Comparison of ENCODE assay signal across 8 cellular contexts in the genomic region with DNA sequence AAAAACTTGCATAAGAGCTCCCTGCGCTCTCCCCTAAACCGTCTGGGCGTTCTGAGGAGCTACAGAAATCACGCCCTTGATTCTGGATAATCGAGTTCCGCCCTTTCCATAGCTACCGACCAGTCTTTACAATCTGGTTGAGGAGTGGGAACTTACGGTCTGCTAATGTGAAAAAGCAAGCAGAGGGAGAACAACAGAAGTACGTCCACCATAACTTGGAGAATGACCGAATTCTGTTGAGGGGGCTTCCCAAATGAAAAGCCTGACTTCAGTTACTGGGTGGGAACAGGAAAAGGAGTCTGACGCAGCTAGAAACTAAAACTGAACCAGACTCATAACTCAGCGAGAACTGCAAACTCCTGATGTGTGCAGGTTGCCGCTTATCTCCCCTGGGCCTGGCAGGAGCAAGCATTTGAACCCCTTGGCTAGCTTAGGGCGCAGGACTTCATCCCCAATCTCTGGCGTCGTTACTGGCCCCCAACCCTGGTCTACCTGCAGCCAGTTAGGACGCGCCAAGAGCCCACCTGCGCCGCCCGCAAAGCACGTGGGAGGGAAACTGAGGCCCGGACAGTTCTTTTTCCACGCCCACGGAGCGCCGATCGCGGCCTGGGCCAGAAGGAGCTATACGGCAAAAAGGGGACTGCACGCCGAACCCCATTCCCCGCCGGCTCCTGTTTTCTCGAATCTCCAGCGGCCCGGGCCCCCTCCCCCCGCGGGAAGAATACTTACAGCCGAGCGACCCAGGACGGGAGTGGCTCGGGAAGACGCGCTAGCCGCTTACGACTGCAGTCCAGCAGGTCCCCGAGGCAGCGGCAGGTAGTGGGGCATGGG. TPM values are rescaled to one million over a fixed set of nuclear protein-coding genes. Genes with fewer than 3 reads are reported as not detected.
DNase-seq lines count a peak whose midpoint lies in the region; ATAC-seq, FAIRE-seq and TF ChIP-seq lines count a peak whose summit lies in the region.

No MANE protein-coding gene starts in this region.

- FAIRE-seq in GM12891 (lab: Jason Lieb, UNC) (peak; percentile 79), frontal cortex (lab: Jason Lieb, UNC) (no peak)

- peaks cover 19% of the 10 kb centered on the region for H3K36me3 Mint-ChIP-seq in osteocyte (ENCODE audit: unreplicated experiment)

- peak overlapping the region; percentile 97 for H3K27ac Mint-ChIP-seq in osteocyte (ENCODE audit: unreplicated experiment)

- H3K27me3 ChIP-seq in SJSA1 (replicated peaks), result no peaks in the 10 kb centered on the region

- H3K27ac ChIP-seq in SJSA1, result peak overlapping the region; percentile 64

- no peaks in the 10 kb centered on the region for H3K9me3 Mint-ChIP-seq in osteocyte (ENCODE audit: unreplicated experiment)

- peak overlapping the region; percentile 84 for H3K4me3 Mint-ChIP-seq in osteocyte (ENCODE audit: unreplicated experiment)

- H3K36me3 ChIP-seq in SJSA1, result peaks cover 9% of the 10 kb centered on the region

- no peaks in the 10 kb centered on the region for H3K9me3 ChIP-seq in SJSA1 (replicated peaks)

- ATAC-seq in HG03066 (IDR thresholded peaks at IDR 0.05; ENCODE audit: low read depth, unreplicated experiment), result peak; percentile 32

- H3K4me1 ChIP-seq in SJSA1 (replicated peaks), result peaks cover 52% of the 10 kb centered on the region

- peaks cover 37% of the 10 kb centered on the region for H3K4me1 Mint-ChIP-seq in osteocyte (ENCODE audit: unreplicated experiment)

- peak overlapping the region; percentile 80 for H3K4me3 ChIP-seq in SJSA1

- no peaks in the 10 kb centered on the region for H3K27me3 Mint-ChIP-seq in osteocyte (ENCODE audit: unreplicated experiment)

- DNase-seq in GM12891 (ENCODE audit: insufficient read length, low spot score) (peak; percentile 20), SJSA1 (ENCODE audit: low read depth in 1 of 2, low spot score in 2 of 2) (peak; percentile 49 to 68), frontal cortex (ENCODE audit: low spot score in 2 of 2) (peak; percentile 12 to 22), osteocyte (ENCODE audit: extremely low spot score, unreplicated experiment) (no peak), UCSD-AML1 (lab: John Stamatoyannopoulos, UW; ENCODE audit: unreplicated experiment) (no peak), NCI-H2107 (lab: John Stamatoyannopoulos, UW) (no peak)
- no peak for DNase-seq in activated CD4-positive, alpha-beta T cell treated with anti-CD3 and anti-CD28 coated beads for 4 hours

- no peak for TF ChIP-seq CTCF in osteocyte (IDR thresholded peaks at IDR 0.05)

- no peak for TF ChIP-seq POLR2A in GM12891 (IDR thresholded peaks at IDR 0.05; ENCODE audit: low read depth, low read length)

TF ChIP-seq in GM12891, 5 proteins besides CTCF, POLR2A, EP300 and RAD21:
- TF ChIP-seq TAF1 (IDR thresholded peaks at IDR 0.05; ENCODE audit: low read depth, low read length), result no peak
- no peak for TF ChIP-seq POLR2AphosphoS5 (IDR thresholded peaks at IDR 0.05; ENCODE audit: low read depth, low read length)

RNA-seq across cellular contexts. Expression of gene LRIG3, which starts 0.8 kb away (rescaled TPM):
- 2.3 TPM for polyA plus RNA-seq in GM12891 (2012; ENCODE audit: low read depth, missing spikeins)
- 30.6 and 51.8 TPM in 2 replicates for total RNA-seq in SJSA1 (2014; rRNA removed; shearing (Covaris generic))
- total RNA-seq in frontal cortex (10.6 TPM), osteocyte (241 and 249 TPM in 2 replicates)

Comparison
In these comparisons a context has a peak if more than half of its experiments do, and no peak if none do; other contexts are left out.
1. DNase-seq: peak in GM12891 (single experiment), SJSA1 (2 of 2) and frontal cortex (2 of 2); none in osteocyte (single experiment), UCSD-AML1 (single experiment), activated CD4-positive, alpha-beta T cell treated with anti-CD3 and anti-CD28 coated beads for 4 hours (0 of 2) and NCI-H2107 (single experiment).